Comparison of ENCODE assay signal across 9 cellular contexts in the genomic region with DNA sequence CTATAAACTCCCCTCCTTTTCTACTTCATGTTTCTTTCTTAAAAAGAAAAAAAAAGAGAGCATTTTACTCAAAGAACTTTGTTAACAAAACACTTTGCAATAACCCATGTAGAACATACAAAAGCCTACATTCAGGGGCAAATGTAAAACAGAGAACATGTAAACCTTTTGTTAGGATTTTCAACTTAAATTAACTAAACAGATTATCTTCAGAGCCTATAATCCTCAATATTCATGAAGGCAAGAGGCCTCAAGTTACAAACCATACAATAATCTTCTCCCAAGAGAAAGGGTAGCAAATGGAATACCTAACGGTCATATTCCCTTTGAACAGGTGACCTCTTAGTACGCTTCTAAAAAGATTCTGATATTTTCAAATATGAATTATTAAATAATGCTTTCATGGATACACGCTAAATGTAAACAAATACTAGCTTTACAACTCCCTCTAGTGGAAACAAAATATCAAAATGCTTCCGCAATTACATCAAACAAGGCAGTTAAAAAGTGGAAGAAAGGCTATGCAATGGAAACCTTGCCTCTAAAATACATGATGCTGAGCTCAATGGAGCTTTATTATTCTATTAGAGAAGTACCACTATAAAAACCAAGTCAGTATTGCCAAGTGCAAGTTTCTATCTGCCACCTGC. TPM values are rescaled to one million over a fixed set of nuclear protein-coding genes. Genes with fewer than 3 reads are reported as not detected.
A peak's percentile ranks its signal among the peaks of the same experiment; 100 is the strongest.
DNase-seq lines count a peak whose midpoint lies in the region; ATAC-seq and TF ChIP-seq lines count a peak whose summit lies in the region.
"Had no signal": no experiment of that assay in that cellular context is flagged by ENCODE, and none has a peak within 500 bp of the region (broad histone marks: within the 10 kb centered on the region; RNA-seq: fewer than 3 reads in every experiment).

No MANE protein-coding gene starts in this region.

- H3K4me3 ChIP-seq in HEK293 (ENCODE audit: low read depth, low read length): no peak overlapping the region
- H3K4me3 ChIP-seq in kidney epithelial cell (ENCODE audit: low read depth, low read length): no peak overlapping the region

- no peaks in the 10 kb centered on the region for H3K27me3 ChIP-seq in kidney epithelial cell (ENCODE audit: control insufficient read depth, insufficient read depth, low read length)

- peaks cover 3 to 22% of the 10 kb centered on the region in 2 experiments; a peak in 1 of 3 replicates for H3K36me3 ChIP-seq in HEK293 (ENCODE audit: control insufficient read depth in 2 of 2, insufficient read depth in 1 of 2, low read length in 2 of 2)
- no peaks in the 10 kb centered on the region for H3K36me3 ChIP-seq in kidney epithelial cell (ENCODE audit: control insufficient read depth, insufficient read depth, low read length)

- in situ Hi-C loops in ACHN (cut with HindIII; ENCODE audit: low pct_ligation_motif_present, low pct_unique_long_range_greater_than_20kb, low sequenced_read_pairs): no loop called here

- H3K27me3 Mint-ChIP-seq in activated B cell treated with CpG ODN at 0.5 μM for 24 hours: no peaks in the 10 kb centered on the region
- H3K27me3 Mint-ChIP-seq in immature natural killer cell (ENCODE audit: low read depth in 3 of 3): no peaks in the 10 kb centered on the region
- H3K27me3 Mint-ChIP-seq: activated naive CD8-positive, alpha-beta T cell had no signal

- H3K36me3 Mint-ChIP-seq in activated B cell treated with CpG ODN at 0.5 μM for 24 hours (ENCODE audit: low read depth): peaks cover 25% of the 10 kb centered on the region
- peaks cover 6 to 9% (median 8%) of the 10 kb centered on the region in 3 donors for H3K36me3 Mint-ChIP-seq in immature natural killer cell

- intact Hi-C loops in activated B cell treated with CpG ODN at 0.5 μM for 24 hours (cut with micrococcal nuclease): loop anchor here (1.0 kb wide), 1 partner anchor 443 kb away; no protein-coding TSS in a partner anchor

- peaks cover 9% of the 10 kb centered on the region for H3K4me1 ChIP-seq in HEK293 (ENCODE audit: control insufficient read depth, insufficient read depth, low read length)

- H3K27ac Mint-ChIP-seq in activated B cell treated with CpG ODN at 0.5 μM for 24 hours (no peak overlapping the region), immature natural killer cell (no peak overlapping the region)
- H3K27ac Mint-ChIP-seq: activated naive CD8-positive, alpha-beta T cell had no signal

- no peak for TF ChIP-seq CTCF in HEK293 (tag by site-specific recombination; IDR thresholded peaks at IDR 0.05)
- no peak for TF ChIP-seq CTCF in activated B cell treated with CpG ODN at 0.5 μM for 24 hours (IDR thresholded peaks at IDR 0.05)
- peak; percentile 32 for TF ChIP-seq CTCF in kidney epithelial cell (IDR thresholded peaks at IDR 0.05; ENCODE audit: insufficient read depth, low read length, poor library complexity, severe bottlenecking)

- ATAC-seq in activated B cell treated with CpG ODN at 0.5 μM for 24 hours (ENCODE audit: low read depth) (peak; percentile 40), GM18873 (IDR thresholded peaks at IDR 0.05; ENCODE audit: low FRiP score, unreplicated experiment) (no peak), GM19455 (IDR thresholded peaks at IDR 0.05; ENCODE audit: unreplicated experiment) (no peak)

- CTCF ChIA-PET in HEK293 (lab: Yijun Ruan, JAX): interaction anchor here (1.3 to 1.7 kb wide), 2 partner anchors 9 to 443 kb away, joined by 4 to 6 read pairs; no protein-coding TSS in a partner anchor
- CTCF ChIA-PET in activated B cell treated with CpG ODN at 0.5 μM for 24 hours (lab: Charles Lee): interaction anchor here (1.0 to 1.9 kb wide), 4 partner anchors 9 to 442 kb away, joined by 3 to 11 read pairs (median 8); a partner anchor contains a TSS

- no peaks in the 10 kb centered on the region for H3K9me3 ChIP-seq in HEK293 (ENCODE audit: control insufficient read depth, insufficient read depth, low read depth, low read length)

- POLR2A ChIA-PET in HEK293 (lab: Yijun Ruan, JAX): interaction anchor here (3.2 kb wide), 1 partner anchor 10 kb away, joined by 13 read pairs; a partner anchor contains a TSS
- POLR2A ChIA-PET in activated B cell treated with CpG ODN at 0.5 μM for 24 hours (lab: Charles Lee): interaction anchor here (0.6 to 0.8 kb wide), 2 partner anchors 10 to 71 kb away, joined by 3 to 6 read pairs; a partner anchor contains a TSS

- no peak overlapping the region for H3K4me3 Mint-ChIP-seq in activated B cell treated with CpG ODN at 0.5 μM for 24 hours
- peak overlapping the region in 1 of 5 donors; percentile 17 for H3K4me3 Mint-ChIP-seq in immature natural killer cell
- H3K4me3 Mint-ChIP-seq: activated naive CD8-positive, alpha-beta T cell had no signal

- H3K27ac ChIP-seq in HEK293 (ENCODE audit: extremely low read depth, low read depth, low read length): no peak overlapping the region

- peaks cover 9% of the 10 kb centered on the region for H3K4me1 Mint-ChIP-seq in activated B cell treated with CpG ODN at 0.5 μM for 24 hours
- H3K4me1 Mint-ChIP-seq in immature natural killer cell: peaks cover 20 to 28% of the 10 kb centered on the region in 2 donors

- peak; percentile 33 for DNase-seq in ACHN
- DNase-seq in activated B cell treated with CpG ODN at 0.5 μM for 24 hours: no peak
- no peak for DNase-seq in kidney epithelial cell (ENCODE audit: low read depth)
- DNase-seq in activated CD8-positive, alpha-beta memory T cell treated with anti-CD3 and anti-CD28 coated beads, Interleukin-2, amount 50 U/mL, for 4 hours: no peak
- DNase-seq in immature natural killer cell: no peak

- no peaks in the 10 kb centered on the region for H3K9me3 Mint-ChIP-seq in activated B cell treated with CpG ODN at 0.5 μM for 24 hours
- H3K9me3 Mint-ChIP-seq in immature natural killer cell: no peaks in the 10 kb centered on the region

TF ChIP-seq in HEK293, 187 proteins besides CTCF, POLR2A, EP300 and RAD21:
- TF ChIP-seq, protein P1, sequence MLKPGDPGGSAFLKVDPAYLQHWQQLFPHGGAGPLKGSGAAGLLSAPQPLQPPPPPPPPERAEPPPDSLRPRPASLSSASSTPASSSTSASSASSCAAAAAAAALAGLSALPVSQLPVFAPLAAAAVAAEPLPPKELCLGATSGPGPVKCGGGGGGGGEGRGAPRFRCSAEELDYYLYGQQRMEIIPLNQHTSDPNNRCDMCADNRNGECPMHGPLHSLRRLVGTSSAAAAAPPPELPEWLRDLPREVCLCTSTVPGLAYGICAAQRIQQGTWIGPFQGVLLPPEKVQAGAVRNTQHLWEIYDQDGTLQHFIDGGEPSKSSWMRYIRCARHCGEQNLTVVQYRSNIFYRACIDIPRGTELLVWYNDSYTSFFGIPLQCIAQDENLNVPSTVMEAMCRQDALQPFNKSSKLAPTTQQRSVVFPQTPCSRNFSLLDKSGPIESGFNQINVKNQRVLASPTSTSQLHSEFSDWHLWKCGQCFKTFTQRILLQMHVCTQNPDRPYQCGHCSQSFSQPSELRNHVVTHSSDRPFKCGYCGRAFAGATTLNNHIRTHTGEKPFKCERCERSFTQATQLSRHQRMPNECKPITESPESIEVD (tag by site-specific recombination; IDR thresholded peaks at IDR 0.05): peak; percentile 69
- TF ChIP-seq PRDM1 (tag by site-specific recombination; IDR thresholded peaks at IDR 0.05) (0 out of 2 replicates have a peak, but pooled peaks have one; percentile 6), ZEB2 (tag by site-specific recombination; IDR thresholded peaks at IDR 0.05) (no peak), ZNF747 (tag by site-specific recombination; IDR thresholded peaks at IDR 0.05) (no peak), SP2 (tag by site-specific recombination; IDR thresholded peaks at IDR 0.05) (no peak), SETDB1 (IDR thresholded peaks at IDR 0.05; ENCODE audit: insufficient read length, low read length) (no peak), ZNF654 (tag by site-specific recombination; IDR thresholded peaks at IDR 0.05; ENCODE audit: low read depth) (peak; percentile 36; the same call in 1 of the 2 replicates), ZNF514 (tag by site-specific recombination; IDR thresholded peaks at IDR 0.05) (no peak), GLIS1 (tag by site-specific recombination; IDR thresholded peaks at IDR 0.05) (no peak)
- TF ChIP-seq, protein P2, sequence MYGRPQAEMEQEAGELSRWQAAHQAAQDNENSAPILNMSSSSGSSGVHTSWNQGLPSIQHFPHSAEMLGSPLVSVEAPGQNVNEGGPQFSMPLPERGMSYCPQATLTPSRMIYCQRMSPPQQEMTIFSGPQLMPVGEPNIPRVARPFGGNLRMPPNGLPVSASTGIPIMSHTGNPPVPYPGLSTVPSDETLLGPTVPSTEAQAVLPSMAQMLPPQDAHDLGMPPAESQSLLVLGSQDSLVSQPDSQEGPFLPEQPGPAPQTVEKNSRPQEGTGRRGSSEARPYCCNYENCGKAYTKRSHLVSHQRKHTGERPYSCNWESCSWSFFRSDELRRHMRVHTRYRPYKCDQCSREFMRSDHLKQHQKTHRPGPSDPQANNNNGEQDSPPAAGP (tag by site-specific recombination; IDR thresholded peaks at IDR 0.05): no peak
- TF ChIP-seq, protein P3, sequence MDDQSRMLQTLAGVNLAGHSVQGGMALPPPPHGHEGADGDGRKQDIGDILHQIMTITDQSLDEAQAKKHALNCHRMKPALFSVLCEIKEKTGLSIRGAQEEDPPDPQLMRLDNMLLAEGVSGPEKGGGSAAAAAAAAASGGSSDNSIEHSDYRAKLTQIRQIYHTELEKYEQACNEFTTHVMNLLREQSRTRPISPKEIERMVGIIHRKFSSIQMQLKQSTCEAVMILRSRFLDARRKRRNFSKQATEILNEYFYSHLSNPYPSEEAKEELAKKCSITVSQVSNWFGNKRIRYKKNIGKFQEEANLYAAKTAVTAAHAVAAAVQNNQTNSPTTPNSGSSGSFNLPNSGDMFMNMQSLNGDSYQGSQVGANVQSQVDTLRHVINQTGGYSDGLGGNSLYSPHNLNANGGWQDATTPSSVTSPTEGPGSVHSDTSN (CRISPR knock-in tag; IDR thresholded peaks at IDR 0.05): no peak

RNA-seq across cellular contexts. Expression of a gene that starts 9.9 kb away (rescaled TPM):
- total RNA-seq in activated B cell treated with CpG ODN at 0.5 μM for 24 hours (12.1 and 15.4 TPM in 2 replicates), kidney epithelial cell (2.5 and 3.2 TPM in 2 replicates)
- 1 to 10 TPM; 1.1 to 8.2 (median 2.8) TPM for polyA plus RNA-seq in immature natural killer cell
